2 cellular contexts compared by ENCODE assay signal in genomic region chr4:117264072-117264471, GRCh38.
TF ChIP-seq lines count a peak whose summit lies in the region.

No MANE protein-coding gene starts in this region.

TF ChIP-seq in HepG2, 621 proteins besides CTCF, POLR2A, EP300 and RAD21:
- TF ChIP-seq ZFAT (CRISPR knock-in tag; conservative IDR thresholded peaks at IDR 0.05) (no peak), MAFF (IDR thresholded peaks at IDR 0.05; ENCODE audit: low read depth, low read length) (peak; percentile 22; the same call in 1 of the 2 replicates), MAFK (conservative IDR thresholded peaks at IDR 0.05 in 1 of 2, IDR thresholded peaks at IDR 0.05 in 1 of 2; ENCODE audit: low read length in 2 of 2) (peak; percentile 5 to 66; a peak in 2 of 4 replicates)

TF ChIP-seq in IMR-90, 13 proteins besides CTCF, POLR2A, EP300 and RAD21:
- no peak for TF ChIP-seq SMC3 (IDR thresholded peaks at IDR 0.05; ENCODE audit: low read depth, low read length)
- TF ChIP-seq USF2 (IDR thresholded peaks at IDR 0.05; ENCODE audit: low read depth, low read length), result no peak
- peak; percentile 59 for TF ChIP-seq MAFK (IDR thresholded peaks at IDR 0.05; ENCODE audit: low read depth, low read length)
- no peak for TF ChIP-seq RFX5 (IDR thresholded peaks at IDR 0.05; ENCODE audit: low read depth, low read length)
- no peak for TF ChIP-seq CHD1 (IDR thresholded peaks at IDR 0.05; ENCODE audit: low read depth, low read length)
